Comparison of ENCODE assay signal across 8 cellular contexts in genomic region chr18:76496200-76496890, GRCh38. TPM values are rescaled to one million over a fixed set of nuclear protein-coding genes. Genes with fewer than 3 reads are reported as not detected.
A peak's percentile ranks its signal among the peaks of the same experiment; 100 is the strongest.
DNase-seq lines count a peak whose midpoint lies in the region; ATAC-seq and TF ChIP-seq lines count a peak whose summit lies in the region.

No MANE protein-coding gene starts in this region.

- peak overlapping the region; percentile 73 for H3K27ac Mint-ChIP-seq in activated T-helper 2 cell treated with anti-CD3 and anti-CD28 coated beads, Interferon-gamma antibody, Interleukin-2, Interleukin-4, amounts not matched to agents 10 μg/mL and 5 μg/mL and 100 μg/mL, durations not matched to agents 14 hours and 24 hours and 36 hours

- peak overlapping the region; percentile 60 for H3K18ac ChIP-seq in trophoblast cell (ENCODE audit: low read length)

- H3K27me3 Mint-ChIP-seq in activated T-helper 2 cell treated with anti-CD3 and anti-CD28 coated beads, Interferon-gamma antibody, Interleukin-2, Interleukin-4, amounts not matched to agents 10 μg/mL and 5 μg/mL and 100 μg/mL, durations not matched to agents 14 hours and 24 hours and 36 hours (ENCODE audit: low read depth), result peaks cover 57% of the 10 kb centered on the region

- peak overlapping the region; percentile 38 for H2BK120ac ChIP-seq in trophoblast cell (ENCODE audit: insufficient read depth, low read length, poor library complexity)

- H3K36me3 ChIP-seq in heart left ventricle, result no peaks in the 10 kb centered on the region
- H3K36me3 ChIP-seq in trophoblast cell (ENCODE audit: control insufficient read depth in 1 of 2, insufficient read depth in 2 of 2, low read length in 2 of 2), result no peaks in the 10 kb centered on the region

- TF ChIP-seq POLR2A in heart left ventricle (IDR thresholded peaks at IDR 0.05), result no peak

- peak overlapping the region; percentile 93 for H3K14ac ChIP-seq in trophoblast cell (ENCODE audit: low read length)

- H2AFZ ChIP-seq in trophoblast cell (ENCODE audit: insufficient read depth, low read length, poor library complexity), result peak overlapping the region; percentile 92

- 23 to 31% (median 25%) methylated on average over 32 to 47 of the region's 47 CpGs for WGBS in heart left ventricle, 4 donors
- no CpG with 5 or more reads among the region's 47 CpGs for WGBS in trophoblast cell (ENCODE audit: extremely low coverage, insufficient coverage, insufficient read length)

- peak overlapping the region; percentile 76 for H4K91ac ChIP-seq in trophoblast cell (ENCODE audit: low read depth, low read length)

- H3K4me1 ChIP-seq in heart left ventricle (peaks cover 0 to 44% (median 5%) of the 10 kb centered on the region in 12 donors), trophoblast cell (ENCODE audit: control insufficient read depth in 1 of 2, insufficient read depth in 2 of 2, low read length in 2 of 2) (peaks cover 0 to 16% of the 10 kb centered on the region in 2 experiments)

- peak overlapping the region; percentile 23 for H2BK12ac ChIP-seq in trophoblast cell (ENCODE audit: low read length)

- peak overlapping the region; percentile 74 for H4K12ac ChIP-seq in trophoblast cell (ENCODE audit: low read depth, low read length)

- peaks cover 26% of the 10 kb centered on the region for H3K4me1 Mint-ChIP-seq in activated T-helper 2 cell treated with anti-CD3 and anti-CD28 coated beads, Interferon-gamma antibody, Interleukin-2, Interleukin-4, amounts not matched to agents 10 μg/mL and 5 μg/mL and 100 μg/mL, durations not matched to agents 14 hours and 24 hours and 36 hours (ENCODE audit: low read depth)

- peak overlapping the region; percentile 40 for H3K4ac ChIP-seq in trophoblast cell (ENCODE audit: low read depth, low read length)

- peaks cover 14% of the 10 kb centered on the region for H3K79me1 ChIP-seq in trophoblast cell (ENCODE audit: low read length)

- intact Hi-C loops in activated T-helper 2 cell treated with anti-CD3 and anti-CD28 coated beads, Interferon-gamma antibody, Interleukin-2, Interleukin-4, amounts not matched to agents 10 μg/mL and 5 μg/mL and 100 μg/mL, durations not matched to agents 14 hours and 24 hours and 36 hours (cut with micrococcal nuclease), result loop anchor here (2.0 kb wide), 1 partner anchor 22 kb away; no protein-coding TSS in a partner anchor
- intact Hi-C loops in heart left ventricle (cut with DNase I), result loop anchor here in 4 of 10 donors (5.0 to 10.0 kb wide), 5 partner anchors 66 to 1999 kb away; partner anchors contain the start of gene CNDP2 (in 1 of the 4)

- DNase-seq in NCI-H510A (lab: John Stamatoyannopoulos, UW) (peak; percentile 74), heart left ventricle (peak; percentile 47 to 85 (median 73)), trophoblast cell (peak in 1 of 2 donors; percentile 25), GM13977 (ENCODE audit: low spot score) (no peak), cerebellar cortex (ENCODE audit: low spot score) (no peak)
- no peak for DNase-seq in activated T-helper 2 cell treated with anti-CD3 and anti-CD28 coated beads, Interferon-gamma antibody, Interleukin-2, Interleukin-4, amounts not matched to agents 10 μg/mL and 5 μg/mL and 100 μg/mL, durations not matched to agents 14 hours and 24 hours and 36 hours (ENCODE audit: low spot score)
- DNase-seq in NK-92 treated with Interleukin-12 subunit alpha and Interleukin-12 subunit beta, amount 100 ng/mL, for 24 hours (lab: John Stamatoyannopoulos, UW), result no peak

- in situ Hi-C loops in GM13977 (cut with MboI; ENCODE audit: low pct_unique_long_range_greater_than_20kb, low sequenced_read_pairs, unreplicated experiment), result no loop called here

- H3K27ac ChIP-seq in heart left ventricle (peak overlapping the region in 11 of 12 donors; percentile 6 to 91 (median 59)), trophoblast cell (ENCODE audit: low read depth, low read length) (no peak overlapping the region)

- H4K8ac ChIP-seq in trophoblast cell (ENCODE audit: low read depth, low read length), result peak overlapping the region; percentile 66

- no peaks in the 10 kb centered on the region for H3K36me3 Mint-ChIP-seq in activated T-helper 2 cell treated with anti-CD3 and anti-CD28 coated beads, Interferon-gamma antibody, Interleukin-2, Interleukin-4, amounts not matched to agents 10 μg/mL and 5 μg/mL and 100 μg/mL, durations not matched to agents 14 hours and 24 hours and 36 hours (ENCODE audit: low read depth)

- H3K9me3 ChIP-seq in heart left ventricle (no peaks in the 10 kb centered on the region), trophoblast cell (ENCODE audit: insufficient read depth, low read depth, low read length) (no peaks in the 10 kb centered on the region)

- no peaks in the 10 kb centered on the region for H3K9me3 Mint-ChIP-seq in activated T-helper 2 cell treated with anti-CD3 and anti-CD28 coated beads, Interferon-gamma antibody, Interleukin-2, Interleukin-4, amounts not matched to agents 10 μg/mL and 5 μg/mL and 100 μg/mL, durations not matched to agents 14 hours and 24 hours and 36 hours

- ATAC-seq in heart left ventricle, result peak in 2 of 4 donors; percentile 21 to 23

- H2AK5ac ChIP-seq in trophoblast cell (ENCODE audit: low read length), result no peak overlapping the region

- H3K27me3 ChIP-seq in heart left ventricle (no peaks in the 10 kb centered on the region), trophoblast cell (ENCODE audit: insufficient read depth, low read length) (peaks cover 3% of the 10 kb centered on the region)

- peak overlapping the region; percentile 8 for H3K9ac ChIP-seq in trophoblast cell (ENCODE audit: low read length)

- peaks cover 2% of the 10 kb centered on the region for H3K79me2 ChIP-seq in trophoblast cell (ENCODE audit: control insufficient read depth, insufficient read depth, low read length, poor library complexity)

- peak overlapping the region; percentile 76 for H3K4me3 Mint-ChIP-seq in activated T-helper 2 cell treated with anti-CD3 and anti-CD28 coated beads, Interferon-gamma antibody, Interleukin-2, Interleukin-4, amounts not matched to agents 10 μg/mL and 5 μg/mL and 100 μg/mL, durations not matched to agents 14 hours and 24 hours and 36 hours (ENCODE audit: low read depth)

- H3K4me2 ChIP-seq in trophoblast cell (ENCODE audit: low read length), result peak overlapping the region; percentile 76

- no peak overlapping the region for H2BK5ac ChIP-seq in trophoblast cell (ENCODE audit: low read depth, low read length, poor library complexity)

- H3K4me3 ChIP-seq in GM12875 (ENCODE audit: low read depth, low read length), result peak overlapping the region; percentile 48
- H3K4me3 ChIP-seq in heart left ventricle, result peak overlapping the region; percentile 53 to 85 (median 72)
- H3K4me3 ChIP-seq in trophoblast cell (ENCODE audit: low read depth, low read length), result peak overlapping the region; percentile 55

- H3K23ac ChIP-seq in trophoblast cell (ENCODE audit: low read length), result no peak overlapping the region

- TF ChIP-seq CTCF in GM12875 (IDR thresholded peaks at IDR 0.05; ENCODE audit: borderline replicate concordance, insufficient read depth, low read depth, low read length) (no peak), heart left ventricle (IDR thresholded peaks at IDR 0.05) (no peak), GM13977 (IDR thresholded peaks at IDR 0.05; ENCODE audit: extremely low read depth, insufficient read depth, missing control alignments) (no peak)

RNA-seq across cellular contexts. Expression of gene ZNF516, which starts 1.3 kb away (rescaled TPM):
- 1.2 and 1.9 TPM in 2 replicates for total RNA-seq in activated T-helper 2 cell treated with anti-CD3 and anti-CD28 coated beads, Interferon-gamma antibody, Interleukin-2, Interleukin-4, amounts not matched to agents 10 μg/mL and 5 μg/mL and 100 μg/mL, durations not matched to agents 14 hours and 24 hours and 36 hours
- total RNA-seq in heart left ventricle, result 10 to 100 TPM; 10.1 to 24.8 (median 14.6) TPM
- 1 to 10 TPM; 4.8 to 4.9 TPM for polyA plus RNA-seq in heart left ventricle
- 6.6 and 8.8 TPM in 2 replicates for polyA plus RNA-seq in trophoblast cell (2013)

Comparison
In these comparisons a context has a peak if more than half of its experiments do, and no peak if none do; other contexts are left out.
1. DNase-seq: peak in NCI-H510A (single experiment) and heart left ventricle (5 of 5); none in activated T-helper 2 cell treated with anti-CD3 and anti-CD28 coated beads, Interferon-gamma antibody, Interleukin-2, Interleukin-4, amounts not matched to agents 10 μg/mL and 5 μg/mL and 100 μg/mL, durations not matched to agents 14 hours and 24 hours and 36 hours (single experiment), GM13977 (single experiment), cerebellar cortex (single experiment) and NK-92 treated with Interleukin-12 subunit alpha and Interleukin-12 subunit beta, amount 100 ng/mL, for 24 hours (single experiment).
2. Peak in every context shown above with its lines, with median percentiles within 50 percentile points of each other: H3K4me3 ChIP-seq.